11 cellular contexts compared by ENCODE assay signal in genomic region chr20:50921055-50921454, GRCh38. TPM values are rescaled to one million over a fixed set of nuclear protein-coding genes. Genes with fewer than 3 reads are reported as not detected.
A peak's percentile ranks its signal among the peaks of the same experiment; 100 is the strongest.
DNase-seq lines count a peak whose midpoint lies in the region; ATAC-seq and TF ChIP-seq lines count a peak whose summit lies in the region.
"Had no signal": no experiment of that assay in that cellular context is flagged by ENCODE, and none has a peak within 500 bp of the region (broad histone marks: within the 10 kb centered on the region; RNA-seq: fewer than 3 reads in every experiment).

No MANE protein-coding gene starts in this region.

- intact Hi-C loops in natural killer cell (cut with micrococcal nuclease), result no loop called here

- peak; percentile 41 for ATAC-seq in GM18499 (IDR thresholded peaks at IDR 0.05; ENCODE audit: insufficient read depth, unreplicated experiment)
- peak; percentile 82 for ATAC-seq in central memory CD8-positive, alpha-beta T cell (replicated peaks; ENCODE audit: extremely low read depth, poor library complexity, severe bottlenecking)
- ATAC-seq in natural killer cell, result peak; percentile 67 to 79 (median 72)

- no peak for TF ChIP-seq CTCF in natural killer cell (IDR thresholded peaks at IDR 0.05)
- no peak for TF ChIP-seq CTCF in GM10266 (IDR thresholded peaks at IDR 0.05; ENCODE audit: control insufficient read depth, insufficient read depth, low read depth, missing control alignments)

- no peaks in the 10 kb centered on the region for H3K9me3 Mint-ChIP-seq in central memory CD8-positive, alpha-beta T cell
- no peaks in the 10 kb centered on the region for H3K9me3 Mint-ChIP-seq in natural killer cell

- H3K4me3 Mint-ChIP-seq in central memory CD8-positive, alpha-beta T cell, result no peak overlapping the region
- H3K4me3 Mint-ChIP-seq in natural killer cell, result no peak overlapping the region

- H3K27ac Mint-ChIP-seq in central memory CD8-positive, alpha-beta T cell (ENCODE audit: low read depth), result peak overlapping the region; percentile 74
- H3K27ac Mint-ChIP-seq in natural killer cell, result peak overlapping the region; percentile 71 to 81

- DNase-seq in LHCN-M2 (ENCODE audit: low read depth) (peak; percentile 59), natural killer cell (no peak), NCI-H1417 treated with DMSO at 0.1 percent for 48 hours (lab: John Stamatoyannopoulos, UW) (no peak), GM10266 (ENCODE audit: extremely low spot score) (no peak)
- no peak for DNase-seq in central memory CD8-positive, alpha-beta T cell (ENCODE audit: low spot score in 2 of 2)
- DNase-seq in stimulated activated naive CD4-positive, alpha-beta T cell treated with Interleukin-2 at 50 U/mL for 16 hours (lab: John Stamatoyannopoulos, UW), result no peak
- DNase-seq: activated gamma-delta T cell, GDM1, left cardiac atrium, NCI-H774 had no signal

- peaks cover 84% of the 10 kb centered on the region for H3K4me1 Mint-ChIP-seq in central memory CD8-positive, alpha-beta T cell
- peaks cover 73 to 78% of the 10 kb centered on the region in 2 donors for H3K4me1 Mint-ChIP-seq in natural killer cell

- H3K27me3 Mint-ChIP-seq in central memory CD8-positive, alpha-beta T cell, result no peaks in the 10 kb centered on the region
- no peaks in the 10 kb centered on the region for H3K27me3 Mint-ChIP-seq in natural killer cell (ENCODE audit: low read depth in 2 of 2)

- H3K36me3 Mint-ChIP-seq in central memory CD8-positive, alpha-beta T cell (ENCODE audit: insufficient read depth), result peaks cover 43% of the 10 kb centered on the region
- no peaks in the 10 kb centered on the region for H3K36me3 Mint-ChIP-seq in natural killer cell

RNA-seq across cellular contexts. Expression of gene ADNP, which starts 10.2 kb away (rescaled TPM):
- total RNA-seq in LHCN-M2 (2014; rRNA removed) (18.6 and 25.5 TPM in 2 replicates), natural killer cell (10 to 100 TPM; 56.8 to 75.8 (median 66.8) TPM)
- polyA plus RNA-seq in LHCN-M2 (2012), result 23.0 TPM

RNA-seq across cellular contexts. Expression of gene DPM1, which starts 37.3 kb away (rescaled TPM):
- total RNA-seq in LHCN-M2 (2014; rRNA removed) (83.2 and 122 TPM in 2 replicates), natural killer cell (10 to 100 TPM; 21.2 to 26.1 (median 25.6) TPM)
- 36.8 TPM for polyA plus RNA-seq in LHCN-M2 (2012)

RNA-seq across cellular contexts. Expression of gene MOCS3, which starts 37.6 kb away (rescaled TPM):
- total RNA-seq in LHCN-M2 (2014; rRNA removed), result 9.1 and 9.6 TPM in 2 replicates
- polyA plus RNA-seq in LHCN-M2 (2012), result 3.0 TPM
- 1 to 10 TPM; 2.2 to 2.5 (median 2.3) TPM for total RNA-seq in natural killer cell
